19 cellular contexts compared by ENCODE assay signal in the genomic region with DNA sequence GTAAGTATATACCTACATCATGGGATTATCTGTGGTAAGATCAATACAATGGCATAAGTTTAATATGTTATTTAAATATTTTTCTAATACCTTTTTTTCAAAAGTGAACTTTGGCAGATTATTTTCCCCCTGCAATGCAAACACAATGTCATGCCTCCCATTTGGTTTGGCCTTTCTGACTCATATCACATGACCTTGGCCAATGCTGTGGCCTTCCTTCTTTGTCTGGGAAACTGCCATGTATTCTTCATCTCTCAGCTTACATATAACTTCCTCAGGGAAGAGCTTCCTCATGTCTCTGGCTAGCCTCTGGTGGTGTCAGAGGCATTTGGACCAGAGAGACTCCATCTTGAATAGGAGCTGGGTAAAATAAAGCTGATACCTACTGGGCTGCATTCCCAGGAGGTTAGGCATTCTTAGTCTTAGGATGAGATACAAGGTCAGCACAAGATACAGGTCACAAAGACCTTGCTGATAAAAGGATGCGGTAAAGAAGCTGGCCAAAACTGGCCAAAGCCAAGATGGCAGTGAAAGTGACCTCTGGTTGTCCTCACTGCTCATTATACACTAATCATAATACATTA.
A peak's percentile ranks its signal among the peaks of the same experiment; 100 is the strongest.
DNase-seq lines count a peak whose midpoint lies in the region; ATAC-seq, FAIRE-seq and TF ChIP-seq lines count a peak whose summit lies in the region.
"Had no signal": no experiment of that assay in that cellular context is flagged by ENCODE, and none has a peak within 500 bp of the region (broad histone marks: within the 10 kb centered on the region; RNA-seq: fewer than 3 reads in every experiment).

No MANE protein-coding gene starts in this region.

- H3K27ac ChIP-seq in K562 (ENCODE audit: extremely low read depth, low read depth, low read length): no peak overlapping the region
- no peak overlapping the region for H3K27ac ChIP-seq in pancreas
- H3K27ac ChIP-seq: BLaER1, Peyer's patch had no signal

- H3K36me3 ChIP-seq in K562 (ENCODE audit: control insufficient read depth, insufficient read depth, low read length) (no peaks in the 10 kb centered on the region), pancreas (no peaks in the 10 kb centered on the region)
- H3K36me3 ChIP-seq: BLaER1, MG63, Peyer's patch had no signal

- in situ Hi-C loops in K562 (cut with MboI): no loop called here

- no peaks in the 10 kb centered on the region for H3K79me2 ChIP-seq in K562 (ENCODE audit: control insufficient read depth, insufficient read depth, low read length)

- no peaks in the 10 kb centered on the region for H3K9me3 ChIP-seq in K562 (replicated peaks; ENCODE audit: control insufficient read depth, insufficient read depth, low read depth, low read length)
- H3K9me3 ChIP-seq in pancreas: no peaks in the 10 kb centered on the region
- H3K9me3 ChIP-seq: MG63, Peyer's patch, SK-N-SH had no signal

- no peak overlapping the region for H3K4me2 ChIP-seq in K562 (ENCODE audit: insufficient read depth, low read length)
- H3K4me2 ChIP-seq: BLaER1, SK-N-SH had no signal

- no peak overlapping the region for H3K9ac ChIP-seq in K562 (ENCODE audit: insufficient read depth in 1 of 2, low read depth in 2 of 2, low read length in 2 of 2)
- H3K9ac ChIP-seq: BLaER1, SK-N-SH had no signal

- 10% methylated on average over 1 of the region's 1 CpG for WGBS in K562 (ENCODE audit: insufficient coverage, low coverage, missing lambda C conversion rate)
- 83 to 94% methylated on average over 1 of the region's 1 CpG for WGBS in pancreas, 2 donors

- TF ChIP-seq CTCF in K562 (IDR thresholded peaks at IDR 0.05 in 2 of 3, conservative IDR thresholded peaks at IDR 0.05 in 1 of 3; ENCODE audit: insufficient read depth in 2 of 3, low read depth in 1 of 3, low read length in 3 of 3) (no peak), fibroblast of the aortic adventitia (IDR thresholded peaks at IDR 0.05; ENCODE audit: insufficient read depth, low read length) (no peak), pancreas (IDR thresholded peaks at IDR 0.05) (no peak), chondrocyte (IDR thresholded peaks at IDR 0.05) (no peak)

- no peak for ATAC-seq in K562
- peak in 3 of 4 donors; percentile 45 to 51 (median 49) for ATAC-seq in pancreas
- no peak for ATAC-seq in left ventricle myocardium superior

- no peak overlapping the region for H3K27ac Mint-ChIP-seq in chondrocyte (ENCODE audit: unreplicated experiment)
- H3K27ac Mint-ChIP-seq: CD4-positive, alpha-beta T cell had no signal

- no peak overlapping the region for H3K4me3 Mint-ChIP-seq in chondrocyte (ENCODE audit: unreplicated experiment)
- H3K4me3 Mint-ChIP-seq: CD4-positive, alpha-beta T cell had no signal

- H3K27me3 Mint-ChIP-seq in chondrocyte (ENCODE audit: low read depth): peaks cover 6% of the 10 kb centered on the region

- no peak overlapping the region for H3K4me3 ChIP-seq in K562
- no peak overlapping the region for H3K4me3 ChIP-seq in fibroblast of the aortic adventitia (ENCODE audit: low read depth, low read length)
- H3K4me3 ChIP-seq in pancreas: no peak overlapping the region
- H3K4me3 ChIP-seq: BLaER1, MG63, Peyer's patch had no signal

- H2AFZ ChIP-seq in K562 (ENCODE audit: low read depth, low read length): 0 out of 2 replicates have a peak overlapping the region, but pooled peaks have one; percentile 24

- FAIRE-seq in K562 (lab: Jason Lieb, UNC) (no peak), pancreas (lab: Jason Lieb, UNC) (peak; percentile 9)
- FAIRE-seq: A204.1, D721Med, GM18507, H54 had no signal

- no peak for TF ChIP-seq EP300 in K562 (IDR thresholded peaks at IDR 0.05; ENCODE audit: low read length)

- no peaks in the 10 kb centered on the region for H4K20me1 ChIP-seq in K562 (replicated peaks; ENCODE audit: control insufficient read depth, insufficient read depth, low read length)
- H4K20me1 ChIP-seq: BLaER1 had no signal

- H3K9me3 Mint-ChIP-seq in chondrocyte (ENCODE audit: low read depth): no peaks in the 10 kb centered on the region
- H3K9me3 Mint-ChIP-seq: CD4-positive, alpha-beta T cell had no signal

- peaks cover 3% of the 10 kb centered on the region for H3K4me1 Mint-ChIP-seq in chondrocyte (ENCODE audit: low read depth)

- DNase-seq in M059J (ENCODE audit: low read depth): peak; percentile 56
- no peak for DNase-seq in K562 (ENCODE audit: extremely low read depth in 1 of 4, low spot score in 3 of 4)
- DNase-seq in fibroblast of the aortic adventitia (ENCODE audit: low read depth): peak; percentile 13
- no peak for DNase-seq in pancreas
- no peak for DNase-seq in chondrocyte (ENCODE audit: low spot score)
- DNase-seq in left ventricle myocardium superior: no peak
- no peak for DNase-seq in mesenteric fat pad (ENCODE audit: low spot score)
- DNase-seq: CD4-positive, alpha-beta T cell; MG63; NCI-H1105 treated with DMSO at 0.1 percent for 48 hours; NCI-H2029; NCI-H526 treated with DMSO at 0.1 percent for 48 hours; Peyer's patch; SK-N-SH had no signal

- POLR2A ChIA-PET in K562 (lab: Yijun Ruan, JAX): no interaction called here

- peaks cover 2% of the 10 kb centered on the region for H3K36me3 Mint-ChIP-seq in chondrocyte (ENCODE audit: low read depth)

- H3K27me3 ChIP-seq in K562 (ENCODE audit: control insufficient read depth in 2 of 2, insufficient read depth in 2 of 2, low read length in 2 of 2) (no peaks in the 10 kb centered on the region), pancreas (no peaks in the 10 kb centered on the region)
- H3K27me3 ChIP-seq: BLaER1, MG63, Peyer's patch had no signal

- TF ChIP-seq RAD21 in K562 (CRISPR knock-in tag; conservative IDR thresholded peaks at IDR 0.05 in 1 of 2, IDR thresholded peaks at IDR 0.05 in 1 of 2): no peak

- intact Hi-C loops in K562 (cut with micrococcal nuclease) (no loop called here), pancreas (cut with DNase I) (no loop called here), left ventricle myocardium superior (cut with micrococcal nuclease) (no loop called here)

- no peak for TF ChIP-seq POLR2A in K562 (conservative IDR thresholded peaks at IDR 0.05)

- H3K4me1 ChIP-seq in K562 (replicated peaks in 1 of 2; ENCODE audit: control insufficient read depth in 2 of 2, insufficient read depth in 2 of 2, low read length in 2 of 2) (no peaks in the 10 kb centered on the region), pancreas (no peaks in the 10 kb centered on the region)
- H3K4me1 ChIP-seq: BLaER1, Peyer's patch had no signal

- no TSS peak for BruUV-seq in K562 (replicated peaks; lab: Mats Ljungman, UMichigan)

- CTCF ChIA-PET in K562 (lab: Yijun Ruan, JAX; ENCODE audit: low intra/inter-chr PET ratio): no interaction called here

- H3K9me1 ChIP-seq in K562 (ENCODE audit: control insufficient read depth, insufficient read depth, low read length): no peaks in the 10 kb centered on the region

TF ChIP-seq in K562, 482 proteins besides CTCF, POLR2A, EP300 and RAD21 (continues in another document):
- TF ChIP-seq, protein P1, sequence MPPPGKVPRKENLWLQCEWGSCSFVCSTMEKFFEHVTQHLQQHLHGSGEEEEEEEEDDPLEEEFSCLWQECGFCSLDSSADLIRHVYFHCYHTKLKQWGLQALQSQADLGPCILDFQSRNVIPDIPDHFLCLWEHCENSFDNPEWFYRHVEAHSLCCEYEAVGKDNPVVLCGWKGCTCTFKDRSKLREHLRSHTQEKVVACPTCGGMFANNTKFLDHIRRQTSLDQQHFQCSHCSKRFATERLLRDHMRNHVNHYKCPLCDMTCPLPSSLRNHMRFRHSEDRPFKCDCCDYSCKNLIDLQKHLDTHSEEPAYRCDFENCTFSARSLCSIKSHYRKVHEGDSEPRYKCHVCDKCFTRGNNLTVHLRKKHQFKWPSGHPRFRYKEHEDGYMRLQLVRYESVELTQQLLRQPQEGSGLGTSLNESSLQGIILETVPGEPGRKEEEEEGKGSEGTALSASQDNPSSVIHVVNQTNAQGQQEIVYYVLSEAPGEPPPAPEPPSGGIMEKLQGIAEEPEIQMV (tag; conservative IDR thresholded peaks at IDR 0.05; ENCODE audit: low read depth): no peak
- TF ChIP-seq U2AF1 (optimal IDR thresholded peaks at IDR 0.05; ENCODE audit: low read depth, low read length): no peak
- no peak for TF ChIP-seq ZNF696 (CRISPR knock-in tag; conservative IDR thresholded peaks at IDR 0.05)
- no peak for TF ChIP-seq MEF2A (IDR thresholded peaks at IDR 0.05; ENCODE audit: control insufficient read depth, low read depth, low read length)
- TF ChIP-seq, protein P2, sequence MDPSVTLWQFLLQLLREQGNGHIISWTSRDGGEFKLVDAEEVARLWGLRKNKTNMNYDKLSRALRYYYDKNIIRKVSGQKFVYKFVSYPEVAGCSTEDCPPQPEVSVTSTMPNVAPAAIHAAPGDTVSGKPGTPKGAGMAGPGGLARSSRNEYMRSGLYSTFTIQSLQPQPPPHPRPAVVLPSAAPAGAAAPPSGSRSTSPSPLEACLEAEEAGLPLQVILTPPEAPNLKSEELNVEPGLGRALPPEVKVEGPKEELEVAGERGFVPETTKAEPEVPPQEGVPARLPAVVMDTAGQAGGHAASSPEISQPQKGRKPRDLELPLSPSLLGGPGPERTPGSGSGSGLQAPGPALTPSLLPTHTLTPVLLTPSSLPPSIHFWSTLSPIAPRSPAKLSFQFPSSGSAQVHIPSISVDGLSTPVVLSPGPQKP (CRISPR knock-in tag; IDR thresholded peaks at IDR 0.05): no peak
- TF ChIP-seq ZNF778 (CRISPR knock-in tag; IDR thresholded peaks at IDR 0.05): no peak
- TF ChIP-seq RBM15 (IDR thresholded peaks at IDR 0.05; ENCODE audit: insufficient read depth, low read length): no peak
- no peak for TF ChIP-seq LARP7 (IDR thresholded peaks at IDR 0.05)
- TF ChIP-seq BACH1 (tag; IDR thresholded peaks at IDR 0.05): peak; percentile 79
- no peak for TF ChIP-seq NCOA2 (IDR thresholded peaks at IDR 0.05; ENCODE audit: partially characterized antibody in 2 of 2)
- 0 out of 2 replicates have a peak, but pooled peaks have one; percentile 75 for TF ChIP-seq ZNF197 (CRISPR knock-in tag; IDR thresholded peaks at IDR 0.05; ENCODE audit: low read depth)
- no peak for TF ChIP-seq DIDO1 (tag; IDR thresholded peaks at IDR 0.05; ENCODE audit: low read depth)
- TF ChIP-seq MEIS2 (IDR thresholded peaks at IDR 0.05; ENCODE audit: partially characterized antibody): no peak

Comparison
In these comparisons a context has a peak if more than half of its experiments do, and no peak if none do; other contexts are left out.
1. DNase-seq: peak in M059J (single experiment) and fibroblast of the aortic adventitia (single experiment); none in K562 (0 of 4), pancreas (0 of 6), chondrocyte (single experiment), left ventricle myocardium superior (single experiment) and mesenteric fat pad (single experiment).
2. ATAC-seq: peak in pancreas (3 of 4); none in K562 (single experiment) and left ventricle myocardium superior (single experiment).